Comparison of ENCODE assay signal across 8 cellular contexts in genomic region chr7:12637819-12638592, GRCh38. TPM values are rescaled to one million over a fixed set of nuclear protein-coding genes. Genes with fewer than 3 reads are reported as not detected.
DNase-seq lines count a peak whose midpoint lies in the region; ATAC-seq and TF ChIP-seq lines count a peak whose summit lies in the region.

No MANE protein-coding gene starts in this region.

- no peaks in the 10 kb centered on the region for H3K27me3 ChIP-seq in suprapubic skin

- peaks cover 30% of the 10 kb centered on the region for H3K4me1 Mint-ChIP-seq in activated CD4-positive, alpha-beta memory T cell treated with anti-CD3 and anti-CD28 coated beads, Interleukin-2, amount 10 ng/mL, durations not matched to agents 7 days and 5 days
- H3K4me1 Mint-ChIP-seq in stimulated activated effector memory CD8-positive, alpha-beta T cell treated with anti-CD3 and anti-CD28 coated beads, Interleukin-12 subunit alpha, Interleukin-12 subunit beta, amount 100 ng/mL, for 72 hours = peaks cover 22% of the 10 kb centered on the region

- no peak for TF ChIP-seq POLR2A in suprapubic skin (IDR thresholded peaks at IDR 0.05)

- H3K4me1 ChIP-seq in suprapubic skin = peaks cover 21% of the 10 kb centered on the region

- no peaks in the 10 kb centered on the region for H3K9me3 Mint-ChIP-seq in activated CD4-positive, alpha-beta memory T cell treated with anti-CD3 and anti-CD28 coated beads, Interleukin-2, amount 10 ng/mL, durations not matched to agents 7 days and 5 days
- H3K9me3 Mint-ChIP-seq in stimulated activated effector memory CD8-positive, alpha-beta T cell treated with anti-CD3 and anti-CD28 coated beads, Interleukin-12 subunit alpha, Interleukin-12 subunit beta, amount 100 ng/mL, for 72 hours = no peaks in the 10 kb centered on the region

- DNase-seq in DMS53 treated with DMSO at 0.1 percent for 48 hours (lab: John Stamatoyannopoulos, UW; ENCODE audit: unreplicated experiment) (peak; percentile 49), M059J (ENCODE audit: low read depth) (peak; percentile 43), OCI-M2 (lab: John Stamatoyannopoulos, UW; ENCODE audit: unreplicated experiment) (no peak), ureter (ENCODE audit: low spot score) (no peak), suprapubic skin (ENCODE audit: low spot score in 2 of 2) (no peak)
- DNase-seq in activated CD4-positive, alpha-beta memory T cell treated with anti-CD3 and anti-CD28 coated beads, Interleukin-2, amount 10 ng/mL, durations not matched to agents 7 days and 5 days = no peak
- DNase-seq in stimulated activated effector memory CD8-positive, alpha-beta T cell treated with anti-CD3 and anti-CD28 coated beads, Interleukin-12 subunit alpha, Interleukin-12 subunit beta, amount 100 ng/mL, for 72 hours (ENCODE audit: low spot score in 2 of 2) = no peak

- CTCF ChIA-PET in activated CD4-positive, alpha-beta memory T cell treated with anti-CD3 and anti-CD28 coated beads, Interleukin-2, amount 10 ng/mL, durations not matched to agents 7 days and 5 days (lab: Charles Lee) = interaction anchor here (0.6 to 1.7 kb wide), 6 partner anchors 12 to 166 kb away, joined by 3 to 7 read pairs (median 4); no protein-coding TSS in a partner anchor

- no peak overlapping the region for H3K27ac ChIP-seq in suprapubic skin

- peak; percentile 48 for ATAC-seq in GM21390 (IDR thresholded peaks at IDR 0.05; ENCODE audit: unreplicated experiment)
- peak; percentile 57 for ATAC-seq in stimulated activated effector memory CD8-positive, alpha-beta T cell treated with anti-CD3 and anti-CD28 coated beads, Interleukin-12 subunit alpha, Interleukin-12 subunit beta, amount 100 ng/mL, for 72 hours

- no peak overlapping the region for H3K4me3 ChIP-seq in suprapubic skin

- POLR2A ChIA-PET in activated CD4-positive, alpha-beta memory T cell treated with anti-CD3 and anti-CD28 coated beads, Interleukin-2, amount 10 ng/mL, durations not matched to agents 7 days and 5 days (lab: Charles Lee) = no interaction called here

- TF ChIP-seq CTCF in suprapubic skin (IDR thresholded peaks at IDR 0.05) = no peak

- no peak for TF ChIP-seq EP300 in suprapubic skin (IDR thresholded peaks at IDR 0.05)

- H3K36me3 Mint-ChIP-seq in activated CD4-positive, alpha-beta memory T cell treated with anti-CD3 and anti-CD28 coated beads, Interleukin-2, amount 10 ng/mL, durations not matched to agents 7 days and 5 days (ENCODE audit: low read depth) = no peaks in the 10 kb centered on the region
- H3K36me3 Mint-ChIP-seq in stimulated activated effector memory CD8-positive, alpha-beta T cell treated with anti-CD3 and anti-CD28 coated beads, Interleukin-12 subunit alpha, Interleukin-12 subunit beta, amount 100 ng/mL, for 72 hours = no peaks in the 10 kb centered on the region

- no peaks in the 10 kb centered on the region for H3K9me3 ChIP-seq in suprapubic skin

- peak overlapping the region; percentile 34 for H3K4me3 Mint-ChIP-seq in activated CD4-positive, alpha-beta memory T cell treated with anti-CD3 and anti-CD28 coated beads, Interleukin-2, amount 10 ng/mL, durations not matched to agents 7 days and 5 days
- peak overlapping the region; percentile 59 for H3K4me3 Mint-ChIP-seq in stimulated activated effector memory CD8-positive, alpha-beta T cell treated with anti-CD3 and anti-CD28 coated beads, Interleukin-12 subunit alpha, Interleukin-12 subunit beta, amount 100 ng/mL, for 72 hours

- no peaks in the 10 kb centered on the region for H3K27me3 Mint-ChIP-seq in activated CD4-positive, alpha-beta memory T cell treated with anti-CD3 and anti-CD28 coated beads, Interleukin-2, amount 10 ng/mL, durations not matched to agents 7 days and 5 days

- no peaks in the 10 kb centered on the region for H3K36me3 ChIP-seq in suprapubic skin

- H3K27ac Mint-ChIP-seq in activated CD4-positive, alpha-beta memory T cell treated with anti-CD3 and anti-CD28 coated beads, Interleukin-2, amount 10 ng/mL, durations not matched to agents 7 days and 5 days = no peak overlapping the region
- peak overlapping the region; percentile 58 for H3K27ac Mint-ChIP-seq in stimulated activated effector memory CD8-positive, alpha-beta T cell treated with anti-CD3 and anti-CD28 coated beads, Interleukin-12 subunit alpha, Interleukin-12 subunit beta, amount 100 ng/mL, for 72 hours

- WGBS in suprapubic skin = 41% methylated on average over 4 of the region's 4 CpGs

RNA-seq across cellular contexts. Expression of gene ARL4A, which starts 49.4 kb away (rescaled TPM):
- 31.7 and 44.5 TPM in 2 replicates for total RNA-seq in M059J (2014; rRNA removed; shearing (Covaris generic))
- 10 to 100 TPM; 19.1 to 19.8 TPM for total RNA-seq in activated CD4-positive, alpha-beta memory T cell treated with anti-CD3 and anti-CD28 coated beads, Interleukin-2, amount 10 ng/mL, durations not matched to agents 7 days and 5 days
- total RNA-seq in ureter = 22.6 TPM
- total RNA-seq in suprapubic skin = 100 to 1,000 TPM in 3 of 4 donors, 10 to 100 TPM in 1; 98.1 to 116 (median 112) TPM

Comparison
In these comparisons a context has a peak if more than half of its experiments do, and no peak if none do; other contexts are left out.
1. DNase-seq: peak in DMS53 treated with DMSO at 0.1 percent for 48 hours (single experiment) and M059J (single experiment); none in activated CD4-positive, alpha-beta memory T cell treated with anti-CD3 and anti-CD28 coated beads, Interleukin-2, amount 10 ng/mL, durations not matched to agents 7 days and 5 days (single experiment), stimulated activated effector memory CD8-positive, alpha-beta T cell treated with anti-CD3 and anti-CD28 coated beads, Interleukin-12 subunit alpha, Interleukin-12 subunit beta, amount 100 ng/mL, for 72 hours (0 of 2), OCI-M2 (single experiment), ureter (single experiment) and suprapubic skin (0 of 2).